ENCODE assay signal across 9 cellular contexts in the genomic region with DNA sequence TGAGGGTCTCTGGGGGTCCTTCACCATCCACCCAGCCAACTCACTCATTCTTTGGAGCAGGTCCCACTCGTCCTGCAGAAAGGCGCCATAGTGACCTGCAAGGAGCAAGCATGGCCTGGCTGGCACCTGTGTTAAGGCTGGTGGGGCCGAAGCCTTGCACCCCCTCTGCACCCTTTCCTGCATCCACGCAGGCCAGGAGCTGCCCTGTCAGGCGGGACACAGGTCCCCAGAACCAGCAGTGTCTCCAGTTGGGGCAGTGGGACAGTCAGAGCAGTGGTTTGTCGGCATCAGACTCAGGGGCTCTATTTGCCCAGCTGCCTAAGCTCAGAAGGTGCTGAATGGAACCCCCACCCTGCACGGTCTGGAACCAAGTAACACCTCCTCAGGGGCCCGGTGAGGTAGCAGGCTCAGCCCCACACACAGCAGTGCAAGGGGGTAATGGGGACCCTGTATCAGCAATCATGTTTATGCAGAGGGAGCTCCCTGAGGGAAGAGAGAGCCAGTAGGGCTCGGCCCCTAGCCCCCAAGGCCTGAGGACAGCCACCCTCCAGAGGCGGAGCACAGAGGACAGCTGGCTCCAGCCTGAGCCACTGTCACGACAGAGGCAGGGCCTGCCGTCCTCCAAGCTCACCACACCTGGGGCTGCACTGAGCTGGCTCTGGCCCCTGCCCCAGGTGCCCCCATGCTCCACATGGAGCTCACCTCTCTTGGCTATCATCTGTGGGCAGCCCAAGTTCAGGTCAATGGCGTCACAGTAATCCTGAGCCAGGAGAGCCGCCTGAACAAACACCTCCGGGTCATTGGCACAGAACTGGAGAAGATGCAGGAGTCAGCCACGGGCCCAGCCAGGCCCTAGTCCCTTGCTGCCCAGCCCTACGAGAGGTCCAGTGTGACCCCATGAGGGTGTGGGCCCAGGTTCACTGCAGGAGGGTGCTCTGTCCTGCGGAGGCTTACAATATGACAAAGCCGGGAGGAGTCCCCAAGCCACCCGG. TPM values are rescaled to one million over a fixed set of nuclear protein-coding genes. Genes with fewer than 3 reads are reported as not detected.
A peak's percentile ranks its signal among the peaks of the same experiment; 100 is the strongest.
DNase-seq lines count a peak whose midpoint lies in the region; ATAC-seq and TF ChIP-seq lines count a peak whose summit lies in the region.
"Had no signal": no experiment of that assay in that cellular context is flagged by ENCODE, and none has a peak within 500 bp of the region (broad histone marks: within the 10 kb centered on the region; RNA-seq: fewer than 3 reads in every experiment).

No MANE protein-coding gene starts in this region.

- H3K9me2 ChIP-seq in SU-DHL-6 (replicated peaks; ENCODE audit: insufficient read depth, low read length), result no peaks in the 10 kb centered on the region

- no peak for TF ChIP-seq CTCF in SU-DHL-6 (IDR thresholded peaks at IDR 0.05; ENCODE audit: insufficient read depth, low read length, poor library complexity, severe bottlenecking)
- no peak for TF ChIP-seq CTCF in fibroblast of the aortic adventitia (IDR thresholded peaks at IDR 0.05; ENCODE audit: insufficient read depth, low read length)
- TF ChIP-seq CTCF in smooth muscle cell (IDR thresholded peaks at IDR 0.05; ENCODE audit: borderline replicate concordance, insufficient read depth, poor library complexity, severe bottlenecking), result no peak

- no peaks in the 10 kb centered on the region for H3F3A ChIP-seq in SU-DHL-6 (ENCODE audit: insufficient read depth)
- H3F3A ChIP-seq in smooth muscle cell (ENCODE audit: low read depth), result no peaks in the 10 kb centered on the region

- no peaks in the 10 kb centered on the region for H3K9me3 Mint-ChIP-seq in activated CD4-positive, alpha-beta T cell treated with anti-CD3 and anti-CD28 coated beads, Interleukin-2, amount 10 ng/mL, durations not matched to agents 7 days and 5 days

- no peaks in the 10 kb centered on the region for H3K27me3 Mint-ChIP-seq in activated CD4-positive, alpha-beta T cell treated with anti-CD3 and anti-CD28 coated beads, Interleukin-2, amount 10 ng/mL, durations not matched to agents 7 days and 5 days

- H3K9me3 ChIP-seq in SU-DHL-6 (ENCODE audit: insufficient read depth, low read length), result no peaks in the 10 kb centered on the region
- no peaks in the 10 kb centered on the region for H3K9me3 ChIP-seq in smooth muscle cell (replicated peaks; ENCODE audit: low read depth)

- no peaks in the 10 kb centered on the region for H3K36me3 ChIP-seq in SU-DHL-6 (ENCODE audit: low read length)
- H3K36me3 ChIP-seq in smooth muscle cell (ENCODE audit: low read depth), result no peaks in the 10 kb centered on the region

- H3K4me1 ChIP-seq in smooth muscle cell (ENCODE audit: low read depth), result peaks cover 6% of the 10 kb centered on the region

- no peaks in the 10 kb centered on the region for H3K27me3 ChIP-seq in SU-DHL-6 (ENCODE audit: low read length)
- no peaks in the 10 kb centered on the region for H3K27me3 ChIP-seq in smooth muscle cell (ENCODE audit: low read depth)

- peak overlapping the region; percentile 65 for H3K4me3 Mint-ChIP-seq in activated CD4-positive, alpha-beta T cell treated with anti-CD3 and anti-CD28 coated beads, Interleukin-2, amount 10 ng/mL, durations not matched to agents 7 days and 5 days

- peaks cover 11% of the 10 kb centered on the region for H3K4me1 Mint-ChIP-seq in activated CD4-positive, alpha-beta T cell treated with anti-CD3 and anti-CD28 coated beads, Interleukin-2, amount 10 ng/mL, durations not matched to agents 7 days and 5 days

- POLR2A ChIA-PET in activated CD4-positive, alpha-beta T cell treated with anti-CD3 and anti-CD28 coated beads, Interleukin-2, amount 10 ng/mL, durations not matched to agents 7 days and 5 days (lab: Charles Lee), result no interaction called here

- H4K20me1 ChIP-seq in SU-DHL-6 (ENCODE audit: low read depth, low read length) (no peaks in the 10 kb centered on the region), smooth muscle cell (ENCODE audit: low read depth) (no peaks in the 10 kb centered on the region)

- peak overlapping the region; percentile 92 for H3K9ac ChIP-seq in SU-DHL-6 (ENCODE audit: low read length)
- no peak overlapping the region for H3K9ac ChIP-seq in smooth muscle cell (ENCODE audit: low read depth)

- ATAC-seq in HG03354 (IDR thresholded peaks at IDR 0.05; ENCODE audit: poor library complexity, severe bottlenecking, unreplicated experiment), result no peak

- H3K79me2 ChIP-seq in SU-DHL-6 (ENCODE audit: insufficient read depth, low read length) (peaks cover 8% of the 10 kb centered on the region; the same call in 1 of the 2 replicates), smooth muscle cell (ENCODE audit: low read depth) (peaks cover 5% of the 10 kb centered on the region)

- H3K27ac Mint-ChIP-seq in activated CD4-positive, alpha-beta T cell treated with anti-CD3 and anti-CD28 coated beads, Interleukin-2, amount 10 ng/mL, durations not matched to agents 7 days and 5 days, result peak overlapping the region; percentile 69

- H3K4me2 ChIP-seq in SU-DHL-6 (ENCODE audit: low read depth, low read length, poor library complexity, severe bottlenecking), result peak overlapping the region; percentile 62
- peak overlapping the region; percentile 96 for H3K4me2 ChIP-seq in smooth muscle cell

- H2AFZ ChIP-seq in SU-DHL-6 (ENCODE audit: low read depth, low read length, severe bottlenecking), result no peak overlapping the region
- no peak overlapping the region for H2AFZ ChIP-seq in smooth muscle cell (ENCODE audit: low read depth)

- CTCF ChIA-PET in activated CD4-positive, alpha-beta T cell treated with anti-CD3 and anti-CD28 coated beads, Interleukin-2, amount 10 ng/mL, durations not matched to agents 7 days and 5 days (lab: Charles Lee), result interaction anchor here (0.9 to 2.0 kb wide), 2 partner anchors 10 to 97 kb away, joined by 3 to 7 read pairs; no protein-coding TSS in a partner anchor

- H3K27ac ChIP-seq in SU-DHL-6 (ENCODE audit: low read depth, low read length) (peak overlapping the region; percentile 39; the same call in 1 of the 2 replicates), smooth muscle cell (ENCODE audit: low read depth) (no peak overlapping the region)

- WGBS in smooth muscle cell (ENCODE audit: low lambda C conversion rate), result 94% methylated on average over 20 of the region's 20 CpGs

- H3K36me3 Mint-ChIP-seq in activated CD4-positive, alpha-beta T cell treated with anti-CD3 and anti-CD28 coated beads, Interleukin-2, amount 10 ng/mL, durations not matched to agents 7 days and 5 days (ENCODE audit: low read depth), result peaks cover 3% of the 10 kb centered on the region

- H3K4me3 ChIP-seq in SU-DHL-6 (ENCODE audit: insufficient read depth, low read length, poor library complexity, severe bottlenecking) (no peak overlapping the region), fibroblast of the aortic adventitia (ENCODE audit: low read depth, low read length) (peak overlapping the region; percentile 82), smooth muscle cell (no peak overlapping the region)

- DNase-seq in activated CD4-positive, alpha-beta T cell treated with anti-CD3 and anti-CD28 coated beads, Interleukin-2, amount 10 ng/mL, durations not matched to agents 7 days and 5 days, result no peak
- no peak for DNase-seq in activated CD4-positive, alpha-beta T cell treated with anti-CD3 and anti-CD28 coated beads, Interleukin-2, amount 50 U/mL, for 4 hours
- no peak for DNase-seq in fibroblast of the aortic adventitia (ENCODE audit: low read depth)
- DNase-seq in smooth muscle cell (lab: John Stamatoyannopoulos, UW; ENCODE audit: unreplicated experiment), result no peak
- DNase-seq in NCI-H1436 (lab: John Stamatoyannopoulos, UW), result no peak
- no peak for DNase-seq in DMS153 treated with DMSO at 0.1 percent for 48 hours (lab: John Stamatoyannopoulos, UW; ENCODE audit: unreplicated experiment)
- DNase-seq: Kasumi-1 had no signal

RNA-seq across cellular contexts. Expression of a gene that starts 1.9 kb away (rescaled TPM):
- total RNA-seq in activated CD4-positive, alpha-beta T cell treated with anti-CD3 and anti-CD28 coated beads, Interleukin-2, amount 10 ng/mL, durations not matched to agents 7 days and 5 days, result 100 to 1,000 TPM; 113 to 127 TPM
- total RNA-seq in fibroblast of the aortic adventitia (ENCODE audit: low replicate concordance), result 33.8 and 62.3 TPM in 2 replicates
- 30.7 and 49.4 TPM in 2 replicates for total RNA-seq in smooth muscle cell
- 125 and 141 TPM in 2 replicates for polyA plus RNA-seq in smooth muscle cell

RNA-seq across cellular contexts. Expression of a gene that starts 12.0 kb away (rescaled TPM):
- 10 to 100 TPM; 78.5 to 92.1 TPM for total RNA-seq in activated CD4-positive, alpha-beta T cell treated with anti-CD3 and anti-CD28 coated beads, Interleukin-2, amount 10 ng/mL, durations not matched to agents 7 days and 5 days
- 77.5 and 85.5 TPM in 2 replicates for total RNA-seq in fibroblast of the aortic adventitia (ENCODE audit: low replicate concordance)
- total RNA-seq in smooth muscle cell, result 72.0 and 93.7 TPM in 2 replicates
- 134 and 143 TPM in 2 replicates for polyA plus RNA-seq in smooth muscle cell

RNA-seq across cellular contexts. Expression of a gene that starts 12.1 kb away (rescaled TPM):
- 10 to 100 TPM; 29.0 to 29.8 TPM for total RNA-seq in activated CD4-positive, alpha-beta T cell treated with anti-CD3 and anti-CD28 coated beads, Interleukin-2, amount 10 ng/mL, durations not matched to agents 7 days and 5 days
- total RNA-seq in fibroblast of the aortic adventitia (ENCODE audit: low replicate concordance) (32.0 and 33.3 TPM in 2 replicates), smooth muscle cell (20.3 and 27.1 TPM in 2 replicates)
- polyA plus RNA-seq in smooth muscle cell, result 54.9 and 58.8 TPM in 2 replicates

RNA-seq across cellular contexts. Expression of a gene that starts 26.2 kb away (rescaled TPM):
- 100 to 1,000 TPM; 140 to 144 TPM for total RNA-seq in activated CD4-positive, alpha-beta T cell treated with anti-CD3 and anti-CD28 coated beads, Interleukin-2, amount 10 ng/mL, durations not matched to agents 7 days and 5 days
- 29.3 and 101 TPM in 2 replicates for total RNA-seq in fibroblast of the aortic adventitia (ENCODE audit: low replicate concordance)
- 34.9 and 46.4 TPM in 2 replicates for total RNA-seq in smooth muscle cell
- polyA plus RNA-seq in smooth muscle cell, result 84.4 and 89.4 TPM in 2 replicates

RNA-seq across cellular contexts. Expression of a gene that starts 32.2 kb away (rescaled TPM):
- 10 to 100 TPM; 12.2 to 13.7 TPM for total RNA-seq in activated CD4-positive, alpha-beta T cell treated with anti-CD3 and anti-CD28 coated beads, Interleukin-2, amount 10 ng/mL, durations not matched to agents 7 days and 5 days
- 6.2 and 13.5 TPM in 2 replicates for total RNA-seq in fibroblast of the aortic adventitia (ENCODE audit: low replicate concordance)
- 29.2 and 33.0 TPM in 2 replicates for total RNA-seq in smooth muscle cell
- 12.1 and 15.3 TPM in 2 replicates for polyA plus RNA-seq in smooth muscle cell
